10 cellular contexts compared by ENCODE assay signal in the genomic region with DNA sequence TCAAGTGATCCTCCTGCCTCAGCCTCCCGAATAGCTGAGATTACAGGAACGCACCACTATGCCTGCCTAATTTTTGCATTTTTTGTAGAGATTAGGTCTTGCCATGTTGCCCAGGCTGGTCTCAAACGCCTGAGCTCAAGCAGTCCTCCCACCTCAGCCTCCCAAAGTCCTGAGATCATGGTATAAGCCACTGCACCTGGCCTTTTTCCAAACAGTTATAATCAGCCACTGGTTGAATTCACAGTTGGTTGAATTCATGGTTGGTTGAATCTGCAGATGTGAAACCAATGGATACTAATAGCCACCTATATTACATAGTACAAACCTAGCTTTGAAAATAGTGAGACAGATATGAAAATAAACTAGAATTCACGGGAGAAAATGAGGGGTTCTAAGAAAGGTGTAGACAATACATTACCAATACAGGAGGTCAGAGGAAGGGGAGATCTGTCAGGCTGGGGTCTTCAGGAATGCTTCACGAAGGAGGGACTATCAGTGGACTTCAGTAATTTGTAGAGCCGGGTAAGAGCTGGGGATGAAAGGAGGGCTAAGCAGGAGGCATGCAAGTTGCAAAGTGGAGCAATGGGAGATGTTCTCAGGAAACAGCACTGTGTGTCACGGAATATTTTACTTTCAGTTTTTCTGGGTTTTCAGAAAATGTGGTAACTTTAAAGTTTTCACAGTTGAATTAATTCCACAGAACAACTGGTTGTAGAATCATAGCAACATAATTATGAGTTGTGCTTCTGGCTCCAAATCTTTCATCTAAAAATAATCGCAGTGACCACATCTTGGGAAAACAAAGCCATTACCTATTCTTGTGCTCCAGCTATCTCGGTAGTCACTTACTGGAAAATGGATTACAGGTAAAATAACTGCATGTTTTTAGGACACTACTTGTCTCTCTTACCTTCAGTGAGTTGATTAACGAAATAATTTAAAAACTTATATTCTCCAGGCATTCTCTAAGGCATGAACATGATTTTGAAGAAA. TPM values are rescaled to one million over a fixed set of nuclear protein-coding genes. Genes with fewer than 3 reads are reported as not detected.
DNase-seq lines count a peak whose midpoint lies in the region; ATAC-seq, FAIRE-seq and TF ChIP-seq lines count a peak whose summit lies in the region.
"Had no signal": no experiment of that assay in that cellular context is flagged by ENCODE, and none has a peak within 500 bp of the region (broad histone marks: within the 10 kb centered on the region; RNA-seq: fewer than 3 reads in every experiment).

No MANE protein-coding gene starts in this region.

- no peaks in the 10 kb centered on the region for H3K27me3 Mint-ChIP-seq in activated T-helper 1 cell treated with anti-CD3 and anti-CD28 coated beads, Interleukin-12 subunit alpha, Interleukin-12 subunit beta, Interleukin-2, Interleukin-4 antibody, amounts not matched to agents 30 ng/mL and 10 ng/mL and 1 ng/mL, durations not matched to agents 14 hours and 24 hours and 36 hours (ENCODE audit: insufficient read depth)
- H3K27me3 Mint-ChIP-seq in natural killer cell treated with Interleukin-12 subunit alpha and Interleukin-12 subunit beta and Interleukin-15 and Interleukin-18, amount 100 ng/mL, for 72 hours = no peaks in the 10 kb centered on the region

- peak overlapping the region; percentile 86 for H3K4me3 Mint-ChIP-seq in activated T-helper 1 cell treated with anti-CD3 and anti-CD28 coated beads, Interleukin-12 subunit alpha, Interleukin-12 subunit beta, Interleukin-2, Interleukin-4 antibody, amounts not matched to agents 30 ng/mL and 10 ng/mL and 1 ng/mL, durations not matched to agents 14 hours and 24 hours and 36 hours
- peak overlapping the region; percentile 78 for H3K4me3 Mint-ChIP-seq in natural killer cell treated with Interleukin-12 subunit alpha and Interleukin-12 subunit beta and Interleukin-15 and Interleukin-18, amount 100 ng/mL, for 72 hours

- peak overlapping the region; percentile 89 for H3K27ac Mint-ChIP-seq in activated T-helper 1 cell treated with anti-CD3 and anti-CD28 coated beads, Interleukin-12 subunit alpha, Interleukin-12 subunit beta, Interleukin-2, Interleukin-4 antibody, amounts not matched to agents 30 ng/mL and 10 ng/mL and 1 ng/mL, durations not matched to agents 14 hours and 24 hours and 36 hours
- peak overlapping the region; percentile 45 to 78 for H3K27ac Mint-ChIP-seq in natural killer cell treated with Interleukin-12 subunit alpha and Interleukin-12 subunit beta and Interleukin-15 and Interleukin-18, amount 100 ng/mL, for 72 hours

- peaks cover 6% of the 10 kb centered on the region for H3K27me3 ChIP-seq in foreskin keratinocyte

- no peaks in the 10 kb centered on the region for H3K9me3 Mint-ChIP-seq in activated T-helper 1 cell treated with anti-CD3 and anti-CD28 coated beads, Interleukin-12 subunit alpha, Interleukin-12 subunit beta, Interleukin-2, Interleukin-4 antibody, amounts not matched to agents 30 ng/mL and 10 ng/mL and 1 ng/mL, durations not matched to agents 14 hours and 24 hours and 36 hours
- no peaks in the 10 kb centered on the region for H3K9me3 Mint-ChIP-seq in natural killer cell treated with Interleukin-12 subunit alpha and Interleukin-12 subunit beta and Interleukin-15 and Interleukin-18, amount 100 ng/mL, for 72 hours

- TF ChIP-seq CTCF in mucosa of descending colon (IDR thresholded peaks at IDR 0.05) (no peak), foreskin keratinocyte (conservative IDR thresholded peaks at IDR 0.05) (no peak)

- peaks cover 61% of the 10 kb centered on the region for H3K4me1 Mint-ChIP-seq in activated T-helper 1 cell treated with anti-CD3 and anti-CD28 coated beads, Interleukin-12 subunit alpha, Interleukin-12 subunit beta, Interleukin-2, Interleukin-4 antibody, amounts not matched to agents 30 ng/mL and 10 ng/mL and 1 ng/mL, durations not matched to agents 14 hours and 24 hours and 36 hours (ENCODE audit: low read depth)
- peaks cover 26 to 27% of the 10 kb centered on the region in 2 donors for H3K4me1 Mint-ChIP-seq in natural killer cell treated with Interleukin-12 subunit alpha and Interleukin-12 subunit beta and Interleukin-15 and Interleukin-18, amount 100 ng/mL, for 72 hours (ENCODE audit: low read depth in 2 of 2)

- H3K4me1 ChIP-seq in mucosa of descending colon (ENCODE audit: low read depth) (peaks cover 5% of the 10 kb centered on the region), foreskin keratinocyte (no peaks in the 10 kb centered on the region)

- peak; percentile 27 for FAIRE-seq in H54 (lab: Jason Lieb, UNC)
- FAIRE-seq: small intestine had no signal

- no peak for ATAC-seq in natural killer cell treated with Interleukin-12 subunit alpha and Interleukin-12 subunit beta and Interleukin-15 and Interleukin-18, amount 100 ng/mL, for 72 hours
- ATAC-seq in mucosa of descending colon (no peak), foreskin keratinocyte (no peak)

- intact Hi-C loops in activated T-helper 1 cell treated with anti-CD3 and anti-CD28 coated beads, Interleukin-12 subunit alpha, Interleukin-12 subunit beta, Interleukin-2, Interleukin-4 antibody, amounts not matched to agents 30 ng/mL and 10 ng/mL and 1 ng/mL, durations not matched to agents 14 hours and 24 hours and 36 hours (cut with micrococcal nuclease) = loop anchor here (1.0 kb wide), 4 partner anchors 13 to 62 kb away; a partner anchor contains a TSS
- intact Hi-C loops in mucosa of descending colon (cut with DNase I, micrococcal nuclease) = no loop called here

- TF ChIP-seq POLR2A in H54 (IDR thresholded peaks at IDR 0.05; ENCODE audit: low read depth, low read length) = no peak

- no peaks in the 10 kb centered on the region for H3K9me3 ChIP-seq in mucosa of descending colon

- no peaks in the 10 kb centered on the region for H3K36me3 ChIP-seq in mucosa of descending colon (ENCODE audit: low read depth)

- H3K27ac ChIP-seq in foreskin keratinocyte = no peak overlapping the region

- no peak for DNase-seq in H54 (ENCODE audit: insufficient read length, low spot score)
- DNase-seq in activated T-helper 1 cell treated with anti-CD3 and anti-CD28 coated beads, Interleukin-12 subunit alpha, Interleukin-12 subunit beta, Interleukin-2, Interleukin-4 antibody, amounts not matched to agents 30 ng/mL and 10 ng/mL and 1 ng/mL, durations not matched to agents 14 hours and 24 hours and 36 hours (ENCODE audit: low spot score) = no peak
- DNase-seq in natural killer cell treated with Interleukin-12 subunit alpha and Interleukin-12 subunit beta and Interleukin-15 and Interleukin-18, amount 100 ng/mL, for 72 hours (ENCODE audit: low spot score) = no peak
- no peak for DNase-seq in mucosa of descending colon
- DNase-seq in foreskin keratinocyte = no peak
- no peak for DNase-seq in DMS114 treated with DMSO at 0.1 percent for 48 hours (lab: John Stamatoyannopoulos, UW; ENCODE audit: unreplicated experiment)
- DNase-seq in SIG-M5 (lab: John Stamatoyannopoulos, UW) = no peak
- DNase-seq: OCI-M1, small intestine had no signal

- H3K36me3 Mint-ChIP-seq in activated T-helper 1 cell treated with anti-CD3 and anti-CD28 coated beads, Interleukin-12 subunit alpha, Interleukin-12 subunit beta, Interleukin-2, Interleukin-4 antibody, amounts not matched to agents 30 ng/mL and 10 ng/mL and 1 ng/mL, durations not matched to agents 14 hours and 24 hours and 36 hours (ENCODE audit: low read depth) = peaks cover 23% of the 10 kb centered on the region
- H3K36me3 Mint-ChIP-seq in natural killer cell treated with Interleukin-12 subunit alpha and Interleukin-12 subunit beta and Interleukin-15 and Interleukin-18, amount 100 ng/mL, for 72 hours = no peaks in the 10 kb centered on the region

- peak overlapping the region; percentile 89 for H3K4me3 ChIP-seq in GM08714 (ENCODE audit: low read length)
- no peak overlapping the region for H3K4me3 ChIP-seq in mucosa of descending colon

RNA-seq across cellular contexts. Expression of a gene that starts 12.9 kb away (rescaled TPM):
- 50.9 and 51.4 TPM in 2 replicates for total RNA-seq in activated T-helper 1 cell treated with anti-CD3 and anti-CD28 coated beads, Interleukin-12 subunit alpha, Interleukin-12 subunit beta, Interleukin-2, Interleukin-4 antibody, amounts not matched to agents 30 ng/mL and 10 ng/mL and 1 ng/mL, durations not matched to agents 14 hours and 24 hours and 36 hours
- 10 to 100 TPM; 35.7 to 47.4 TPM for total RNA-seq in natural killer cell treated with Interleukin-12 subunit alpha and Interleukin-12 subunit beta and Interleukin-15 and Interleukin-18, amount 100 ng/mL, for 72 hours
- total RNA-seq in mucosa of descending colon = 10 to 100 TPM in 1 of 3 donors, 1 to 10 TPM in 2; 3.7 to 13.6 (median 4.0) TPM
- total RNA-seq in foreskin keratinocyte = 5.2 and 5.3 TPM in 2 replicates
- 0.54 and 0.55 TPM in 2 replicates for polyA plus RNA-seq in foreskin keratinocyte
